ENCODE assay signal across 23 cellular contexts in genomic region chr15:98655732-98656131, GRCh38.
"Had no signal": no experiment of that assay in that cellular context is flagged by ENCODE, and none has a peak within 500 bp of the region (broad histone marks: within the 10 kb centered on the region; RNA-seq: fewer than 3 reads in every experiment).

No MANE protein-coding gene starts in this region.

- ATAC-seq: activated CD8-positive, alpha-beta T cell treated with anti-CD3 and anti-CD28 coated beads for 36 hours; activated naive CD4-positive, alpha-beta T cell treated with anti-CD3 and anti-CD28 coated beads, Interleukin-2, amount 50 U/mL, for 72 hours; activated T-cell treated with anti-CD3 and anti-CD28 coated beads, Interleukin-2, amount 50 U/mL, for 72 hours; activated T-helper 17 cell treated with anti-CD3 and anti-CD28 coated beads, Interleukin-2, amount 50 U/mL, for 72 hours; body of pancreas had no signal

- H3K36me3 ChIP-seq: adrenal gland, breast epithelium, SJCRH30 had no signal

- H3K27me3 ChIP-seq: adrenal gland, body of pancreas, breast epithelium, SJCRH30 had no signal

- H3K27ac ChIP-seq: adrenal gland, body of pancreas, SJCRH30, SK-N-MC had no signal

- H3K9me3 ChIP-seq: adrenal gland, body of pancreas, breast epithelium, SJCRH30 had no signal

- H3K4me3 ChIP-seq: adrenal gland, body of pancreas, breast epithelium, SJCRH30, SK-N-MC had no signal

- DNase-seq: activated CD4-positive, alpha-beta T cell treated with anti-CD3 and anti-CD28 coated beads, Interleukin-2, amount 10 ng/mL, durations not matched to agents 24 days and 14 days; activated CD4-positive, alpha-beta T cell treated with anti-CD3 and anti-CD28 coated beads, Interleukin-2, amount 50 U/mL, for 4 hours; activated CD8-positive, alpha-beta T cell treated with anti-CD3 and anti-CD28 coated beads for 36 hours; activated effector memory CD4-positive, alpha-beta T cell treated with anti-CD3 and anti-CD28 coated beads, Interleukin-2, amount 50 U/mL, for 16 hours; activated naive CD4-positive, alpha-beta T cell treated with anti-CD3 and anti-CD28 coated beads for 36 hours; activated T-cell treated with anti-CD3 and anti-CD28 coated beads, Interleukin-2, amount 50 U/mL, for 1 hour; activated T-cell treated with anti-CD3 and anti-CD28 coated beads, Interleukin-2, amount 50 U/mL, for 72 hours; adrenal gland; body of pancreas; NCI-H1105; NCI-H1417 treated with DMSO at 0.1 percent for 48 hours; NCI-H187 treated with DMSO at 0.1 percent for 48 hours; NCI-H2081 treated with DMSO at 0.1 percent for 48 hours; NCI-H226; NCI-H446 treated with DMSO at 0.1 percent for 48 hours; NCI-H524; SHP77; SJCRH30; T1000 had no signal
